ENCODE assay signal across 1 cellular context in the genomic region with DNA sequence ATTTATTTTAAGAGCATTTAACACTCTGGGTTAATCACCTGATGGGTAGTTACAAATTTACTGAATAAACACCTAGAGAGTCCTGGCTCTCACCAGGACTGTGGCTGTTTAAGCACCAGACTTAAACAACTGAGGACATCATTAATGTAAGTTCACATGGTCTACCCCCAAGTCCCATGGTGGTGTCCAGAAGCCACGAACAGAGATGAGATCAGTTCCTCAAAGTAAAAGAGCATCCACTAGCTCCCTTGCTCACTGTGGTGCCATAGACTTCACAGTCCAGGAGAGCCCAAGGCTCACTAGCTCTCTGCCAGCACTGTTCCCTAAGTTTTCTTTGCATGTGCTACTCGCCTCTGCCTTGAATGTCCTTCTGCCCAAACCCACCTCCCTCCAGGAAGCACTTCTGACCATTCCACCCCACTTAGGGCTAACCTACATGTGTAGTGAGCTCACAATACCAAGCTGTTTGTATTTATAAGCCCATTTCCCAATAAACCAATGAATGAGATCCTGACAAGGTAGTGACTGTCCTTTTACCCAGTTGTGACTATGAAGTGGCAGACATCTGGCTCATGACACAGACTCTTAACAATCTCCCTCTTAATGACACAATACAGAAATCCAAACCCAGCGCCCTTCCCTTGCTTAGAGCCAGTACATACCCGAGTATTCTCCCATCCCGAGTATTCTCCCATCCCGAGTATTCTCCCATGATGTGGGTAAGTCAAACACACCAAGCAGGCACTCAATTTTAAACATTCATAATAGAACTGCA.
TF ChIP-seq lines count a peak whose summit lies in the region.

No MANE protein-coding gene starts in this region.

TF ChIP-seq in HepG2, 621 proteins besides CTCF, POLR2A, EP300 and RAD21:
- TF ChIP-seq RBM22 (optimal IDR thresholded peaks at IDR 0.05; ENCODE audit: low read length), result peak; percentile 82
- TF ChIP-seq, protein P1, sequence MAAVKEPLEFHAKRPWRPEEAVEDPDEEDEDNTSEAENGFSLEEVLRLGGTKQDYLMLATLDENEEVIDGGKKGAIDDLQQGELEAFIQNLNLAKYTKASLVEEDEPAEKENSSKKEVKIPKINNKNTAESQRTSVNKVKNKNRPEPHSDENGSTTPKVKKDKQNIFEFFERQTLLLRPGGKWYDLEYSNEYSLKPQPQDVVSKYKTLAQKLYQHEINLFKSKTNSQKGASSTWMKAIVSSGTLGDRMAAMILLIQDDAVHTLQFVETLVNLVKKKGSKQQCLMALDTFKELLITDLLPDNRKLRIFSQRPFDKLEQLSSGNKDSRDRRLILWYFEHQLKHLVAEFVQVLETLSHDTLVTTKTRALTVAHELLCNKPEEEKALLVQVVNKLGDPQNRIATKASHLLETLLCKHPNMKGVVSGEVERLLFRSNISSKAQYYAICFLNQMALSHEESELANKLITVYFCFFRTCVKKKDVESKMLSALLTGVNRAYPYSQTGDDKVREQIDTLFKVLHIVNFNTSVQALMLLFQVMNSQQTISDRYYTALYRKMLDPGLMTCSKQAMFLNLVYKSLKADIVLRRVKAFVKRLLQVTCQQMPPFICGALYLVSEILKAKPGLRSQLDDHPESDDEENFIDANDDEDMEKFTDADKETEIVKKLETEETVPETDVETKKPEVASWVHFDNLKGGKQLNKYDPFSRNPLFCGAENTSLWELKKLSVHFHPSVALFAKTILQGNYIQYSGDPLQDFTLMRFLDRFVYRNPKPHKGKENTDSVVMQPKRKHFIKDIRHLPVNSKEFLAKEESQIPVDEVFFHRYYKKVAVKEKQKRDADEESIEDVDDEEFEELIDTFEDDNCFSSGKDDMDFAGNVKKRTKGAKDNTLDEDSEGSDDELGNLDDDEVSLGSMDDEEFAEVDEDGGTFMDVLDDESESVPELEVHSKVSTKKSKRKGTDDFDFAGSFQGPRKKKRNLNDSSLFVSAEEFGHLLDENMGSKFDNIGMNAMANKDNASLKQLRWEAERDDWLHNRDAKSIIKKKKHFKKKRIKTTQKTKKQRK (IDR thresholded peaks at IDR 0.05; ENCODE audit: low read length), result no peak
- no peak for TF ChIP-seq SRSF9 (IDR thresholded peaks at IDR 0.05; ENCODE audit: borderline replicate concordance, insufficient read depth, low read depth, low read length, poor library complexity, severe bottlenecking)
